1 cellular context compared by ENCODE assay signal in the genomic region with DNA sequence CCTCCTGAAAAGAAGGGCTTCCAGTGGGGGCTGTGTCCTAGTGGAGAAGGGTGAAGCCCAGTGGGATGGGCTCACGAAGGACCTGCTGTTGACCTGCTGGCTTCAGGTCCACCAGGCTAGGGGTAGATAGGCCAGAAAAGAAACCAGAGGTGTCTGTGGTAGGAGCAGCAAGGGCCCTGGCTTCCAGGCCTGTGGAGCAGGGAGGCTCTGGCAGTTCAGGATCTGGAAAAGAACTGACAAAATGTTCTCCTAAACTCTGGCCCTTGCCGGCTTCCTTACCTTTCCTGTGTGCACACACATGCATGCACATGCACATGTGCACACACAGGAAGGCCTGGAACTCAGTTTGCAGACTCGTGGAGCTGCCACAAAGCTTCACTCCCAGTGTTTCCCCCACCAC.
TF ChIP-seq lines count a peak whose summit lies in the region.

No MANE protein-coding gene starts in this region.

TF ChIP-seq in HepG2, 621 proteins besides CTCF, POLR2A, EP300 and RAD21 (continued from another document and continues in another):
- TF ChIP-seq, protein P1, sequence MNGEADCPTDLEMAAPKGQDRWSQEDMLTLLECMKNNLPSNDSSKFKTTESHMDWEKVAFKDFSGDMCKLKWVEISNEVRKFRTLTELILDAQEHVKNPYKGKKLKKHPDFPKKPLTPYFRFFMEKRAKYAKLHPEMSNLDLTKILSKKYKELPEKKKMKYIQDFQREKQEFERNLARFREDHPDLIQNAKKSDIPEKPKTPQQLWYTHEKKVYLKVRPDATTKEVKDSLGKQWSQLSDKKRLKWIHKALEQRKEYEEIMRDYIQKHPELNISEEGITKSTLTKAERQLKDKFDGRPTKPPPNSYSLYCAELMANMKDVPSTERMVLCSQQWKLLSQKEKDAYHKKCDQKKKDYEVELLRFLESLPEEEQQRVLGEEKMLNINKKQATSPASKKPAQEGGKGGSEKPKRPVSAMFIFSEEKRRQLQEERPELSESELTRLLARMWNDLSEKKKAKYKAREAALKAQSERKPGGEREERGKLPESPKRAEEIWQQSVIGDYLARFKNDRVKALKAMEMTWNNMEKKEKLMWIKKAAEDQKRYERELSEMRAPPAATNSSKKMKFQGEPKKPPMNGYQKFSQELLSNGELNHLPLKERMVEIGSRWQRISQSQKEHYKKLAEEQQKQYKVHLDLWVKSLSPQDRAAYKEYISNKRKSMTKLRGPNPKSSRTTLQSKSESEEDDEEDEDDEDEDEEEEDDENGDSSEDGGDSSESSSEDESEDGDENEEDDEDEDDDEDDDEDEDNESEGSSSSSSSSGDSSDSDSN (CRISPR knock-in tag; IDR thresholded peaks at IDR 0.05), result no peak
- TF ChIP-seq DR1 (CRISPR knock-in tag; IDR thresholded peaks at IDR 0.05), result no peak
- TF ChIP-seq, protein P2, sequence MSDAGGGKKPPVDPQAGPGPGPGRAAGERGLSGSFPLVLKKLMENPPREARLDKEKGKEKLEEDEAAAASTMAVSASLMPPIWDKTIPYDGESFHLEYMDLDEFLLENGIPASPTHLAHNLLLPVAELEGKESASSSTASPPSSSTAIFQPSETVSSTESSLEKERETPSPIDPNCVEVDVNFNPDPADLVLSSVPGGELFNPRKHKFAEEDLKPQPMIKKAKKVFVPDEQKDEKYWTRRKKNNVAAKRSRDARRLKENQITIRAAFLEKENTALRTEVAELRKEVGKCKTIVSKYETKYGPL (CRISPR knock-in tag; IDR thresholded peaks at IDR 0.05), result no peak
- TF ChIP-seq ZNF441 (CRISPR knock-in tag; IDR thresholded peaks at IDR 0.05; ENCODE audit: borderline replicate concordance), result no peak
- no peak for TF ChIP-seq FIP1L1 (IDR thresholded peaks at IDR 0.05; ENCODE audit: borderline replicate concordance, insufficient read depth, low read depth, low read length)
- no peak for TF ChIP-seq DNMT1 (CRISPR knock-in tag; IDR thresholded peaks at IDR 0.05)
- TF ChIP-seq AKNA (CRISPR knock-in tag; IDR thresholded peaks at IDR 0.05; ENCODE audit: borderline replicate concordance), result no peak
- no peak for TF ChIP-seq ZNF180 (CRISPR knock-in tag; IDR thresholded peaks at IDR 0.05; ENCODE audit: borderline replicate concordance, low read depth)
- no peak for TF ChIP-seq PRMT3 (CRISPR knock-in tag; IDR thresholded peaks at IDR 0.05; ENCODE audit: borderline replicate concordance, low read depth)
- peak; percentile 10; the same call in 1 of the 2 replicates for TF ChIP-seq GABPB1 (CRISPR knock-in tag; IDR thresholded peaks at IDR 0.05)
- no peak for TF ChIP-seq ZNF567 (CRISPR knock-in tag; IDR thresholded peaks at IDR 0.05; ENCODE audit: borderline replicate concordance)
- no peak for TF ChIP-seq ZNF225 (CRISPR knock-in tag; IDR thresholded peaks at IDR 0.05)
- TF ChIP-seq ZNF766 (CRISPR knock-in tag; IDR thresholded peaks at IDR 0.05; ENCODE audit: borderline replicate concordance), result no peak
- no peak for TF ChIP-seq FOSL1 (CRISPR knock-in tag; IDR thresholded peaks at IDR 0.05; ENCODE audit: borderline replicate concordance)
- no peak for TF ChIP-seq CCDC6 (CRISPR knock-in tag; IDR thresholded peaks at IDR 0.05)
- TF ChIP-seq, protein P3, sequence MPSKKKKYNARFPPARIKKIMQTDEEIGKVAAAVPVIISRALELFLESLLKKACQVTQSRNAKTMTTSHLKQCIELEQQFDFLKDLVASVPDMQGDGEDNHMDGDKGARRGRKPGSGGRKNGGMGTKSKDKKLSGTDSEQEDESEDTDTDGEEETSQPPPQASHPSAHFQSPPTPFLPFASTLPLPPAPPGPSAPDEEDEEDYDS (CRISPR knock-in tag; IDR thresholded peaks at IDR 0.05), result no peak
- no peak for TF ChIP-seq ZNF282 (IDR thresholded peaks at IDR 0.05; ENCODE audit: partially characterized antibody)
- TF ChIP-seq, protein P4, sequence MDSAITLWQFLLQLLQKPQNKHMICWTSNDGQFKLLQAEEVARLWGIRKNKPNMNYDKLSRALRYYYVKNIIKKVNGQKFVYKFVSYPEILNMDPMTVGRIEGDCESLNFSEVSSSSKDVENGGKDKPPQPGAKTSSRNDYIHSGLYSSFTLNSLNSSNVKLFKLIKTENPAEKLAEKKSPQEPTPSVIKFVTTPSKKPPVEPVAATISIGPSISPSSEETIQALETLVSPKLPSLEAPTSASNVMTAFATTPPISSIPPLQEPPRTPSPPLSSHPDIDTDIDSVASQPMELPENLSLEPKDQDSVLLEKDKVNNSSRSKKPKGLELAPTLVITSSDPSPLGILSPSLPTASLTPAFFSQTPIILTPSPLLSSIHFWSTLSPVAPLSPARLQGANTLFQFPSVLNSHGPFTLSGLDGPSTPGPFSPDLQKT (CRISPR knock-in tag; IDR thresholded peaks at IDR 0.05; ENCODE audit: borderline replicate concordance), result no peak
- TF ChIP-seq ZNF224 (CRISPR knock-in tag; IDR thresholded peaks at IDR 0.05), result no peak
- no peak for TF ChIP-seq TSC22D2 (CRISPR knock-in tag; IDR thresholded peaks at IDR 0.05; ENCODE audit: borderline replicate concordance)
- TF ChIP-seq SAFB2 (CRISPR knock-in tag; IDR thresholded peaks at IDR 0.05; ENCODE audit: borderline replicate concordance, low read depth), result no peak
- TF ChIP-seq HNF1B (CRISPR knock-in tag; IDR thresholded peaks at IDR 0.05), result 0 out of 2 replicates have a peak, but pooled peaks have one; percentile 17
- no peak for TF ChIP-seq PAWR (CRISPR knock-in tag; IDR thresholded peaks at IDR 0.05; ENCODE audit: borderline replicate concordance)
- TF ChIP-seq, protein P5, sequence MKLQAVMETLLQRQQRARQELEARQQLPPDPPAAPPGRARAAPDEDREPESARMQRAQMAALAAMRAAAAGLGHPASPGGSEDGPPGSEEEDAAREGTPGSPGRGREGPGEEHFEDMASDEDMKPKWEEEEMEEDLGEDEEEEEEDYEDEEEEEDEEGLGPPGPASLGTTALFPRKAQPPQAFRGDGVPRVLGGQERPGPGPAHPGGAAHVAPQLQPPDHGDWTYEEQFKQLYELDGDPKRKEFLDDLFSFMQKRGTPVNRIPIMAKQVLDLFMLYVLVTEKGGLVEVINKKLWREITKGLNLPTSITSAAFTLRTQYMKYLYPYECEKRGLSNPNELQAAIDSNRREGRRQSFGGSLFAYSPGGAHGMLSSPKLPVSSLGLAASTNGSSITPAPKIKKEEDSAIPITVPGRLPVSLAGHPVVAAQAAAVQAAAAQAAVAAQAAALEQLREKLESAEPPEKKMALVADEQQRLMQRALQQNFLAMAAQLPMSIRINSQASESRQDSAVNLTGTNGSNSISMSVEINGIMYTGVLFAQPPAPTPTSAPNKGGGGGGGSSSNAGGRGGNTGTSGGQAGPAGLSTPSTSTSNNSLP (IDR thresholded peaks at IDR 0.05; ENCODE audit: low read depth, low read length), result no peak
- no peak for TF ChIP-seq ZNF629 (CRISPR knock-in tag; conservative IDR thresholded peaks at IDR 0.05)
- no peak for TF ChIP-seq NR1H2 (CRISPR knock-in tag; IDR thresholded peaks at IDR 0.05; ENCODE audit: borderline replicate concordance, low read depth)
- no peak for TF ChIP-seq ZNF784 (CRISPR knock-in tag; IDR thresholded peaks at IDR 0.05; ENCODE audit: borderline replicate concordance)
- no peak for TF ChIP-seq ZHX2 (IDR thresholded peaks at IDR 0.05; ENCODE audit: low read depth)
- no peak for TF ChIP-seq ZHX2 (CRISPR knock-in tag; IDR thresholded peaks at IDR 0.05; ENCODE audit: borderline replicate concordance)
- no peak for TF ChIP-seq ZNF746 (CRISPR knock-in tag; IDR thresholded peaks at IDR 0.05)
- no peak for TF ChIP-seq NR3C1 (CRISPR knock-in tag; IDR thresholded peaks at IDR 0.05)
